28 cellular contexts compared by ENCODE assay signal in genomic region chr3:172288625-172289024, GRCh38.
A peak's percentile ranks its signal among the peaks of the same experiment; 100 is the strongest.
DNase-seq lines count a peak whose midpoint lies in the region; ATAC-seq and TF ChIP-seq lines count a peak whose summit lies in the region.
"Had no signal": no experiment of that assay in that cellular context is flagged by ENCODE, and none has a peak within 500 bp of the region (broad histone marks: within the 10 kb centered on the region; RNA-seq: fewer than 3 reads in every experiment).

No MANE protein-coding gene starts in this region.

- peak; percentile 15 for ATAC-seq in left lung
- ATAC-seq in stimulated activated memory B cell treated with anti-CD40 and anti-IgM and Interleukin-4, amounts not matched to agents 10 μg/mL and 1 μg/mL and 100 μg/mL, for 72 hours, result no peak
- ATAC-seq: activated T-helper 17 cell treated with anti-CD3 and anti-CD28 coated beads, Interleukin-2, amount 50 U/mL, for 72 hours; CD8-positive, alpha-beta T cell had no signal

- TF ChIP-seq EP300 in transverse colon (IDR thresholded peaks at IDR 0.05; ENCODE audit: low read depth), result no peak

- H3K36me3 ChIP-seq in left lung (peaks cover 0 to 62% of the 10 kb centered on the region in 2 donors), smooth muscle cell (ENCODE audit: low read depth) (peaks cover 10% of the 10 kb centered on the region), transverse colon (peaks cover 0 to 17% (median 0%) of the 10 kb centered on the region in 4 donors)

- H2AFZ ChIP-seq in smooth muscle cell (ENCODE audit: low read depth), result no peak overlapping the region

- H3K36me3 Mint-ChIP-seq in activated naive CD4-positive, alpha-beta T cell treated with anti-CD3 and anti-CD28 coated beads, Interleukin-2, amount 10 ng/mL, durations not matched to agents 7 days and 5 days, result no peaks in the 10 kb centered on the region
- peaks cover 43% of the 10 kb centered on the region for H3K36me3 Mint-ChIP-seq in stimulated activated memory B cell treated with anti-CD40 and anti-IgM and Interleukin-4, amounts not matched to agents 10 μg/mL and 1 μg/mL and 100 μg/mL, for 72 hours

- no peak overlapping the region for H3K4me3 Mint-ChIP-seq in activated naive CD4-positive, alpha-beta T cell treated with anti-CD3 and anti-CD28 coated beads, Interleukin-2, amount 10 ng/mL, durations not matched to agents 7 days and 5 days
- H3K4me3 Mint-ChIP-seq in stimulated activated memory B cell treated with anti-CD40 and anti-IgM and Interleukin-4, amounts not matched to agents 10 μg/mL and 1 μg/mL and 100 μg/mL, for 72 hours, result no peak overlapping the region
- H3K4me3 Mint-ChIP-seq: activated B cell treated with CpG ODN at 0.5 μM for 24 hours; activated naive CD8-positive, alpha-beta T cell; activated T-helper 17 cell treated with anti-CD3 and anti-CD28 coated beads, Interleukin-2, amount 50 U/mL, for 72 hours; CD8-positive, alpha-beta T cell had no signal

- no peaks in the 10 kb centered on the region for H3K9me3 Mint-ChIP-seq in activated naive CD4-positive, alpha-beta T cell treated with anti-CD3 and anti-CD28 coated beads, Interleukin-2, amount 10 ng/mL, durations not matched to agents 7 days and 5 days
- H3K9me3 Mint-ChIP-seq in stimulated activated memory B cell treated with anti-CD40 and anti-IgM and Interleukin-4, amounts not matched to agents 10 μg/mL and 1 μg/mL and 100 μg/mL, for 72 hours, result peaks cover 8% of the 10 kb centered on the region
- H3K9me3 Mint-ChIP-seq: activated B cell treated with CpG ODN at 0.5 μM for 24 hours; activated T-helper 17 cell treated with anti-CD3 and anti-CD28 coated beads, Interleukin-2, amount 50 U/mL, for 72 hours; CD8-positive, alpha-beta T cell; IgD-negative memory B cell had no signal

- H3K4me2 ChIP-seq in smooth muscle cell, result no peak overlapping the region
- H3K4me2 ChIP-seq: A549 had no signal

- WGBS in smooth muscle cell (ENCODE audit: low lambda C conversion rate), result 92% methylated on average over 3 of the region's 3 CpGs
- 75 to 76% methylated on average over 2 to 3 of the region's 3 CpGs for WGBS in transverse colon (ENCODE audit: low coverage in 1 of 2), 2 donors

- intact Hi-C loops in left lung (cut with DNase I), result no loop called here
- intact Hi-C loops in transverse colon (cut with DNase I; ENCODE audit: low total_unique reads), result no loop called here

- H3F3A ChIP-seq in smooth muscle cell (ENCODE audit: low read depth), result peaks cover 43% of the 10 kb centered on the region

- H3K4me1 ChIP-seq in left lung (peaks cover 9 to 46% of the 10 kb centered on the region in 2 donors), smooth muscle cell (ENCODE audit: low read depth) (peaks cover 12% of the 10 kb centered on the region), transverse colon (peaks cover 0 to 15% (median 0%) of the 10 kb centered on the region in 4 donors)

- no peaks in the 10 kb centered on the region for H3K27me3 Mint-ChIP-seq in activated naive CD4-positive, alpha-beta T cell treated with anti-CD3 and anti-CD28 coated beads, Interleukin-2, amount 10 ng/mL, durations not matched to agents 7 days and 5 days
- no peaks in the 10 kb centered on the region for H3K27me3 Mint-ChIP-seq in stimulated activated memory B cell treated with anti-CD40 and anti-IgM and Interleukin-4, amounts not matched to agents 10 μg/mL and 1 μg/mL and 100 μg/mL, for 72 hours
- H3K27me3 Mint-ChIP-seq: activated B cell treated with CpG ODN at 0.5 μM for 24 hours; activated naive CD8-positive, alpha-beta T cell; activated T-helper 17 cell treated with anti-CD3 and anti-CD28 coated beads, Interleukin-2, amount 50 U/mL, for 72 hours; IgD-negative memory B cell had no signal

- peaks cover 16% of the 10 kb centered on the region for H3K4me1 Mint-ChIP-seq in activated naive CD4-positive, alpha-beta T cell treated with anti-CD3 and anti-CD28 coated beads, Interleukin-2, amount 10 ng/mL, durations not matched to agents 7 days and 5 days
- H3K4me1 Mint-ChIP-seq in stimulated activated memory B cell treated with anti-CD40 and anti-IgM and Interleukin-4, amounts not matched to agents 10 μg/mL and 1 μg/mL and 100 μg/mL, for 72 hours, result peaks cover 7% of the 10 kb centered on the region

- H3K4me3 ChIP-seq in Jurkat, Clone E6-1 (ENCODE audit: low read length), result no peak overlapping the region
- no peak overlapping the region for H3K4me3 ChIP-seq in left lung
- H3K4me3 ChIP-seq in smooth muscle cell, result no peak overlapping the region
- H3K4me3 ChIP-seq in transverse colon, result no peak overlapping the region
- H3K4me3 ChIP-seq: A549, sigmoid colon, testis, vagina had no signal

- TF ChIP-seq CTCF in left lung (IDR thresholded peaks at IDR 0.05) (no peak), smooth muscle cell (IDR thresholded peaks at IDR 0.05; ENCODE audit: borderline replicate concordance, insufficient read depth, poor library complexity, severe bottlenecking) (no peak), transverse colon (IDR thresholded peaks at IDR 0.05) (no peak)

- H3K27ac ChIP-seq in left lung, result peak overlapping the region in 1 of 2 donors; percentile 48
- peak overlapping the region; percentile 88 for H3K27ac ChIP-seq in smooth muscle cell (ENCODE audit: low read depth)
- no peak overlapping the region for H3K27ac ChIP-seq in transverse colon
- H3K27ac ChIP-seq: testis, vagina had no signal

- no peak for TF ChIP-seq POLR2A in transverse colon (IDR thresholded peaks at IDR 0.05)

- in situ Hi-C loops in transverse colon (cut with MboI; ENCODE audit: low pct_ligation_motif_present in 1 of 4, low pct_unique_long_range_greater_than_20kb in 1 of 4, low sequenced_read_pairs in 3 of 4), result no loop called here

- H3K27me3 ChIP-seq in left lung (no peaks in the 10 kb centered on the region), smooth muscle cell (ENCODE audit: low read depth) (no peaks in the 10 kb centered on the region), transverse colon (no peaks in the 10 kb centered on the region)
- H3K27me3 ChIP-seq: sigmoid colon, testis, vagina had no signal

- DNase-seq in activated naive CD4-positive, alpha-beta T cell treated with anti-CD3 and anti-CD28 coated beads, Interleukin-2, amount 10 ng/mL, durations not matched to agents 7 days and 5 days, result peak; percentile 33
- DNase-seq in activated naive CD4-positive, alpha-beta T cell treated with anti-CD3 and anti-CD28 coated beads, Interleukin-2, amount 50 U/mL, for 16 hours, result no peak
- peak; percentile 62 for DNase-seq in Jurkat, Clone E6-1 (ENCODE audit: low read depth, low spot score)
- DNase-seq in left lung, result no peak
- no peak for DNase-seq in smooth muscle cell (lab: John Stamatoyannopoulos, UW; ENCODE audit: unreplicated experiment)
- DNase-seq in transverse colon, result no peak
- no peak for DNase-seq in stimulated activated CD4-positive, alpha-beta T cell treated with anti-CD3 and anti-CD28 coated beads, Interleukin-4, amount 100 ng/mL, for 24 hours
- DNase-seq: activated B cell treated with CpG ODN at 0.5 μM for 24 hours; activated CD4-positive, alpha-beta T cell treated with anti-CD3 and anti-CD28 coated beads, Interleukin-2, amount 50 U/mL, for 1 hour; AML-193; central memory CD4-positive, alpha-beta T cell; EL; NCI-H1105 treated with DMSO at 0.1 percent for 48 hours; NCI-H1930; NCI-H524 treated with DMSO at 0.1 percent for 48 hours; NK-92 treated with Interleukin-12 subunit alpha and Interleukin-12 subunit beta, amount 100 ng/mL, for 24 hours; SIG-M5; sigmoid colon; stimulated activated naive CD4-positive, alpha-beta T cell; T1000; testis had no signal

- H3K9ac ChIP-seq in smooth muscle cell (ENCODE audit: low read depth), result no peak overlapping the region

- no peaks in the 10 kb centered on the region for H3K9me3 ChIP-seq in left lung
- no peaks in the 10 kb centered on the region for H3K9me3 ChIP-seq in smooth muscle cell (replicated peaks; ENCODE audit: low read depth)
- H3K9me3 ChIP-seq in transverse colon, result no peaks in the 10 kb centered on the region
- H3K9me3 ChIP-seq: A549, sigmoid colon, testis, vagina had no signal

- peaks cover 99% of the 10 kb centered on the region for H4K20me1 ChIP-seq in smooth muscle cell (ENCODE audit: low read depth)

- CTCF ChIA-PET in activated naive CD4-positive, alpha-beta T cell treated with anti-CD3 and anti-CD28 coated beads, Interleukin-2, amount 10 ng/mL, durations not matched to agents 7 days and 5 days (lab: Charles Lee), result no interaction called here

- H3K27ac Mint-ChIP-seq in activated naive CD4-positive, alpha-beta T cell treated with anti-CD3 and anti-CD28 coated beads, Interleukin-2, amount 10 ng/mL, durations not matched to agents 7 days and 5 days, result no peak overlapping the region
- no peak overlapping the region for H3K27ac Mint-ChIP-seq in stimulated activated memory B cell treated with anti-CD40 and anti-IgM and Interleukin-4, amounts not matched to agents 10 μg/mL and 1 μg/mL and 100 μg/mL, for 72 hours
- H3K27ac Mint-ChIP-seq: activated B cell treated with CpG ODN at 0.5 μM for 24 hours; activated naive CD8-positive, alpha-beta T cell; activated T-helper 17 cell treated with anti-CD3 and anti-CD28 coated beads, Interleukin-2, amount 50 U/mL, for 72 hours; CD8-positive, alpha-beta T cell; IgD-negative memory B cell had no signal

- peaks cover 98% of the 10 kb centered on the region for H3K79me2 ChIP-seq in smooth muscle cell (ENCODE audit: low read depth)

Comparison
In these comparisons a context has a peak if more than half of its experiments do, and no peak if none do; other contexts are left out.
1. DNase-seq: peak in activated naive CD4-positive, alpha-beta T cell treated with anti-CD3 and anti-CD28 coated beads, Interleukin-2, amount 10 ng/mL, durations not matched to agents 7 days and 5 days (single experiment) and Jurkat, Clone E6-1 (single experiment); none in activated naive CD4-positive, alpha-beta T cell treated with anti-CD3 and anti-CD28 coated beads, Interleukin-2, amount 50 U/mL, for 16 hours (single experiment), left lung (0 of 2), smooth muscle cell (single experiment), transverse colon (single experiment) and stimulated activated CD4-positive, alpha-beta T cell treated with anti-CD3 and anti-CD28 coated beads, Interleukin-4, amount 100 ng/mL, for 24 hours (single experiment).